1 cellular context compared by ENCODE assay signal in the genomic region with DNA sequence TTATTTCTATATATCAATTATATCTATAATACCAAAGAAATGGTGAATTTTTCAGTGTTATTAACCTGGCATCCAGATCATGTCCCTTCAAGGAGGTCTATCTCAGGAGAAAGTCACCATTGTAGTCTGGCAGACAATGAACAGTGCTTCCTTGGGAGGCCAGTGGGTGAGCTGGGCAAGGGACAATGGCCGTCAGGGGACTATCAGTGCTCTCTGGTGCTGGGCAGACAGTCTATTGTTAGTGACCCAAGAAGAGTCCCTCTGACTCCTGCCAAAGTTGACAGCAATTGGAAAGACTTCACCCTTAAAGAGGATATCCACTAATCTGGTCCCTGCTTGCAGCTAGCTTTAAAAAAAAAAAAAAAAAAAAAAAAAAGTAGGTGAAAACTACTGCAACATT.
TF ChIP-seq lines count a peak whose summit lies in the region.

No MANE protein-coding gene starts in this region.

TF ChIP-seq in GM23338, 12 proteins besides CTCF, POLR2A, EP300 and RAD21 (continued from another document):
- TF ChIP-seq, protein P1, sequence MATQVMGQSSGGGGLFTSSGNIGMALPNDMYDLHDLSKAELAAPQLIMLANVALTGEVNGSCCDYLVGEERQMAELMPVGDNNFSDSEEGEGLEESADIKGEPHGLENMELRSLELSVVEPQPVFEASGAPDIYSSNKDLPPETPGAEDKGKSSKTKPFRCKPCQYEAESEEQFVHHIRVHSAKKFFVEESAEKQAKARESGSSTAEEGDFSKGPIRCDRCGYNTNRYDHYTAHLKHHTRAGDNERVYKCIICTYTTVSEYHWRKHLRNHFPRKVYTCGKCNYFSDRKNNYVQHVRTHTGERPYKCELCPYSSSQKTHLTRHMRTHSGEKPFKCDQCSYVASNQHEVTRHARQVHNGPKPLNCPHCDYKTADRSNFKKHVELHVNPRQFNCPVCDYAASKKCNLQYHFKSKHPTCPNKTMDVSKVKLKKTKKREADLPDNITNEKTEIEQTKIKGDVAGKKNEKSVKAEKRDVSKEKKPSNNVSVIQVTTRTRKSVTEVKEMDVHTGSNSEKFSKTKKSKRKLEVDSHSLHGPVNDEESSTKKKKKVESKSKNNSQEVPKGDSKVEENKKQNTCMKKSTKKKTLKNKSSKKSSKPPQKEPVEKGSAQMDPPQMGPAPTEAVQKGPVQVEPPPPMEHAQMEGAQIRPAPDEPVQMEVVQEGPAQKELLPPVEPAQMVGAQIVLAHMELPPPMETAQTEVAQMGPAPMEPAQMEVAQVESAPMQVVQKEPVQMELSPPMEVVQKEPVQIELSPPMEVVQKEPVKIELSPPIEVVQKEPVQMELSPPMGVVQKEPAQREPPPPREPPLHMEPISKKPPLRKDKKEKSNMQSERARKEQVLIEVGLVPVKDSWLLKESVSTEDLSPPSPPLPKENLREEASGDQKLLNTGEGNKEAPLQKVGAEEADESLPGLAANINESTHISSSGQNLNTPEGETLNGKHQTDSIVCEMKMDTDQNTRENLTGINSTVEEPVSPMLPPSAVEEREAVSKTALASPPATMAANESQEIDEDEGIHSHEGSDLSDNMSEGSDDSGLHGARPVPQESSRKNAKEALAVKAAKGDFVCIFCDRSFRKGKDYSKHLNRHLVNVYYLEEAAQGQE (IDR thresholded peaks at IDR 0.05; ENCODE audit: unreplicated experiment): no peak
- TF ChIP-seq, protein P2, sequence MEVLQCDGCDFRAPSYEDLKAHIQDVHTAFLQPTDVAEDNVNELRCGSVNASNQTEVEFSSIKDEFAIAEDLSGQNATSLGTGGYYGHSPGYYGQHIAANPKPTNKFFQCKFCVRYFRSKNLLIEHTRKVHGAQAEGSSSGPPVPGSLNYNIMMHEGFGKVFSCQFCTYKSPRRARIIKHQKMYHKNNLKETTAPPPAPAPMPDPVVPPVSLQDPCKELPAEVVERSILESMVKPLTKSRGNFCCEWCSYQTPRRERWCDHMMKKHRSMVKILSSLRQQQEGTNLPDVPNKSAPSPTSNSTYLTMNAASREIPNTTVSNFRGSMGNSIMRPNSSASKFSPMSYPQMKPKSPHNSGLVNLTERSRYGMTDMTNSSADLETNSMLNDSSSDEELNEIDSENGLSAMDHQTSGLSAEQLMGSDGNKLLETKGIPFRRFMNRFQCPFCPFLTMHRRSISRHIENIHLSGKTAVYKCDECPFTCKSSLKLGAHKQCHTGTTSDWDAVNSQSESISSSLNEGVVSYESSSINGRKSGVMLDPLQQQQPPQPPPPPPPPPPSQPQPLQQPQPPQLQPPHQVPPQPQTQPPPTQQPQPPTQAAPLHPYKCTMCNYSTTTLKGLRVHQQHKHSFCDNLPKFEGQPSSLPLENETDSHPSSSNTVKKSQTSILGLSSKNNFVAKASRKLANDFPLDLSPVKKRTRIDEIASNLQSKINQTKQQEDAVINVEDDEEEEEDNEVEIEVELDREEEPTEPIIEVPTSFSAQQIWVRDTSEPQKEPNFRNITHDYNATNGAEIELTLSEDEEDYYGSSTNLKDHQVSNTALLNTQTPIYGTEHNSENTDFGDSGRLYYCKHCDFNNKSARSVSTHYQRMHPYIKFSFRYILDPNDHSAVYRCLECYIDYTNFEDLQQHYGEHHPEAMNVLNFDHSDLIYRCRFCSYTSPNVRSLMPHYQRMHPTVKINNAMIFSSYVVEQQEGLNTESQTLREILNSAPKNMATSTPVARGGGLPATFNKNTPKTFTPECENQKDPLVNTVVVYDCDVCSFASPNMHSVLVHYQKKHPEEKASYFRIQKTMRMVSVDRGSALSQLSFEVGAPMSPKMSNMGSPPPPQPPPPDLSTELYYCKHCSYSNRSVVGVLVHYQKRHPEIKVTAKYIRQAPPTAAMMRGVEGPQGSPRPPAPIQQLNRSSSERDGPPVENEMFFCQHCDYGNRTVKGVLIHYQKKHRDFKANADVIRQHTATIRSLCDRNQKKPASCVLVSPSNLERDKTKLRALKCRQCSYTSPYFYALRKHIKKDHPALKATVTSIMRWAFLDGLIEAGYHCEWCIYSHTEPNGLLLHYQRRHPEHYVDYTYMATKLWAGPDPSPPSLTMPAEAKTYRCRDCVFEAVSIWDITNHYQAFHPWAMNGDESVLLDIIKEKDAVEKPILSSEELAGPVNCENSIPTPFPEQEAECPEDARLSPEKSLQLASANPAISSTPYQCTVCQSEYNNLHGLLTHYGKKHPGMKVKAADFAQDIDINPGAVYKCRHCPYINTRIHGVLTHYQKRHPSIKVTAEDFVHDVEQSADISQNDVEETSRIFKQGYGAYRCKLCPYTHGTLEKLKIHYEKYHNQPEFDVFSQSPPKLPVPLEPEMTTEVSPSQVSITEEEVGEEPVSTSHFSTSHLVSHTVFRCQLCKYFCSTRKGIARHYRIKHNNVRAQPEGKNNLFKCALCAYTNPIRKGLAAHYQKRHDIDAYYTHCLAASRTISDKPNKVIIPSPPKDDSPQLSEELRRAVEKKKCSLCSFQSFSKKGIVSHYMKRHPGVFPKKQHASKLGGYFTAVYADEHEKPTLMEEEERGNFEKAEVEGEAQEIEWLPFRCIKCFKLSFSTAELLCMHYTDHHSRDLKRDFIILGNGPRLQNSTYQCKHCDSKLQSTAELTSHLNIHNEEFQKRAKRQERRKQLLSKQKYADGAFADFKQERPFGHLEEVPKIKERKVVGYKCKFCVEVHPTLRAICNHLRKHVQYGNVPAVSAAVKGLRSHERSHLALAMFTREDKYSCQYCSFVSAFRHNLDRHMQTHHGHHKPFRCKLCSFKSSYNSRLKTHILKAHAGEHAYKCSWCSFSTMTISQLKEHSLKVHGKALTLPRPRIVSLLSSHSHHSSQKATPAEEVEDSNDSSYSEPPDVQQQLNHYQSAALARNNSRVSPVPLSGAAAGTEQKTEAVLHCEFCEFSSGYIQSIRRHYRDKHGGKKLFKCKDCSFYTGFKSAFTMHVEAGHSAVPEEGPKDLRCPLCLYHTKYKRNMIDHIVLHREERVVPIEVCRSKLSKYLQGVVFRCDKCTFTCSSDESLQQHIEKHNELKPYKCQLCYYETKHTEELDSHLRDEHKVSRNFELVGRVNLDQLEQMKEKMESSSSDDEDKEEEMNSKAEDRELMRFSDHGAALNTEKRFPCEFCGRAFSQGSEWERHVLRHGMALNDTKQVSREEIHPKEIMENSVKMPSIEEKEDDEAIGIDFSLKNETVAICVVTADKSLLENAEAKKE (CRISPR knock-in tag; IDR thresholded peaks at IDR 0.05): no peak
- TF ChIP-seq JUNB (IDR thresholded peaks at IDR 0.05; ENCODE audit: unreplicated experiment): no peak
- TF ChIP-seq NANOG (IDR thresholded peaks at IDR 0.05; ENCODE audit: borderline replicate concordance): no peak
- TF ChIP-seq EZH2phosphoT487 (IDR thresholded peaks at IDR 0.05; ENCODE audit: unreplicated experiment): no peak
- no peak for TF ChIP-seq ZNF114 (CRISPR knock-in tag; IDR thresholded peaks at IDR 0.05)
